ENCODE assay signal across 8 cellular contexts in the genomic region with DNA sequence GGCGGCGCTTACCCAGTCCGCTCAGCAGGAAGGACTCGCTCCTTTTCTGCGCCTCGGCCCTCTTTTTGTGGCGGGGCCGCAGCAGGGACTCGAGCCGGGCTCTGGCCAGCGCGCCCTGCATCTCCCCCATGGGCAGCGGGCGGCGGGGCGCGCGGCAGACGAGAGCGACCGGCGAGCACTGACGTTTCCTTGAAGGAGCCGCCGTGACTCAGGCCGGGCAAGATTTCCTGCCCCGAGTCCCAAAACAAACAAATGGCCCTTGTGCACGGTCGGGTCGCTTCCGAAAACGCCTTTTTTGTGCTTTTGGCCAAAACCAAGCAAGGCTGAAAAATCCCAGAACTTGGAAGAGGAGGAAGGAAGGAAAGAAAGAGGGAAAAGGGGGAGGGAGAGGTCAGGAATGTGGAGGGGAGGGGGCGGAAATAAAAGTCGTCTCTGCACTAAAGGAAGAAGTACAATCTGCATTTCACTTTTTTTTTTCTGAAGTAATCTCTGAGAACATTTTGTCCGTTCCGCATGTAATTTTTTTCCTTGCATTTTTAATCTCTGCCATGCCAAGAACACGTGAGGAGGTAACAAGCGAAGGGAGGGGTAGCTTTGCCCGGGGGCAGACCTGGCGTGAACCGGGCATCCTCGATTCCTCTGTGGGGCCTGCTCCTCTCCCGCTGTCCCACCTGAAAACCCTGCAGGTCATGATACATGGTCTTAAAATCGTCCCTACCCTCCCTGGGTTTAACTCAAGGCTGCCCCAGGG.
DNase-seq lines count a peak whose midpoint lies in the region; ATAC-seq and TF ChIP-seq lines count a peak whose summit lies in the region.

No MANE protein-coding gene starts in this region.

- H3K4me3 ChIP-seq in astrocyte of the cerebellum (ENCODE audit: low read depth, low read length): peak overlapping the region; percentile 98
- peak overlapping the region; percentile 92 for H3K4me3 ChIP-seq in iPS DF 6.9 (ENCODE audit: low read length)
- H3K4me3 ChIP-seq in retinal pigment epithelial cell (ENCODE audit: low read length): peak overlapping the region; percentile 66

- peaks cover 9% of the 10 kb centered on the region; the same call in 1 of the 2 replicates for H3K36me3 ChIP-seq in iPS DF 6.9 (ENCODE audit: control insufficient read depth, insufficient read depth, low read length)

- peaks cover 2% of the 10 kb centered on the region; the same call in 1 of the 2 replicates for H3K4me1 ChIP-seq in iPS DF 6.9 (ENCODE audit: control insufficient read depth, insufficient read depth, low read length)

- peak; percentile 13 for ATAC-seq in HG03025 (IDR thresholded peaks at IDR 0.05; ENCODE audit: low FRiP score, unreplicated experiment)

- WGBS in iPS DF 6.9 (ENCODE audit: insufficient coverage, insufficient read length): no CpG with 5 or more reads among the region's 44 CpGs

- H3K27ac ChIP-seq in iPS DF 6.9 (ENCODE audit: low read length): no peak overlapping the region

- TF ChIP-seq CTCF in astrocyte of the cerebellum (IDR thresholded peaks at IDR 0.05; ENCODE audit: low read depth, low read length, missing control alignments) (no peak), retinal pigment epithelial cell (conservative IDR thresholded peaks at IDR 0.05; ENCODE audit: low read depth, low read length) (no peak)

- in situ Hi-C loops in astrocyte of the cerebellum (cut with HindIII; ENCODE audit: low sequenced_read_pairs): no loop called here

- H3K27me3 ChIP-seq in iPS DF 6.9 (ENCODE audit: control insufficient read depth, insufficient read depth, low read length): no peaks in the 10 kb centered on the region; the same call in 1 of the 2 replicates

- H3K9me3 ChIP-seq in iPS DF 6.9 (ENCODE audit: control insufficient read depth, insufficient read depth, low read length): no peaks in the 10 kb centered on the region

- DNase-seq in NCI-H1092 treated with DMSO at 0.1 percent for 48 hours (lab: John Stamatoyannopoulos, UW) (peak; percentile 37), NCI-H1092 (lab: John Stamatoyannopoulos, UW) (no peak), RPMI8226 (peak; percentile 23), astrocyte of the cerebellum (ENCODE audit: low read depth) (peak; percentile 46), iPS DF 6.9 (ENCODE audit: low read depth, low spot score) (no peak), retinal pigment epithelial cell (ENCODE audit: low read depth) (no peak), NCI-H345 (lab: John Stamatoyannopoulos, UW) (no peak)

Comparison
In these comparisons a context has a peak if more than half of its experiments do, and no peak if none do; other contexts are left out.
1. DNase-seq: peak in NCI-H1092 treated with DMSO at 0.1 percent for 48 hours (single experiment), RPMI8226 (single experiment) and astrocyte of the cerebellum (single experiment); none in NCI-H1092 (single experiment), iPS DF 6.9 (single experiment), retinal pigment epithelial cell (single experiment) and NCI-H345 (single experiment).
2. Peak in every context shown above with its lines, with median percentiles within 50 percentile points of each other: H3K4me3 ChIP-seq.